ENCODE assay signal across 39 cellular contexts in genomic region chr19:13824703-13825102, GRCh38. TPM values are rescaled to one million over a fixed set of nuclear protein-coding genes. Genes with fewer than 3 reads are reported as not detected.
"Had no signal": no experiment of that assay in that cellular context is flagged by ENCODE, and none has a peak within 500 bp of the region (broad histone marks: within the 10 kb centered on the region; RNA-seq: fewer than 3 reads in every experiment).

No MANE protein-coding gene starts in this region.

- H3K27me3 ChIP-seq: MG63 had no signal

- H3K4me3 ChIP-seq: MG63 had no signal

- DNase-seq: Karpas-422, Kasumi-1, MG63, MM.1S, MV-4-11, NCI-H1048, NCI-H1092, NCI-H1092 treated with DMSO at 0.1 percent for 48 hours, NCI-H1105, NCI-H1105 treated with DMSO at 0.1 percent for 48 hours, NCI-H1417, NCI-H1417 treated with DMSO at 0.1 percent for 48 hours, NCI-H1436, NCI-H1436 treated with DMSO at 0.1 percent for 48 hours, NCI-H146, NCI-H1694, NCI-H1694 treated with DMSO at 0.1 percent for 48 hours, NCI-H187, NCI-H187 treated with DMSO at 0.1 percent for 48 hours, NCI-H1930, NCI-H2029, NCI-H2029 treated with DMSO at 0.1 percent for 48 hours, NCI-H2081, NCI-H2081 treated with DMSO at 0.1 percent for 48 hours, NCI-H2107, NCI-H2171, NCI-H2171 treated with DMSO at 0.1 percent for 48 hours, NCI-H2227 treated with DMSO at 0.1 percent for 48 hours, NCI-H226, NCI-H345, NCI-H446, NCI-H446 treated with DMSO at 0.1 percent for 48 hours, NCI-H510A, NCI-H510A treated with DMSO at 0.1 percent for 48 hours, NCI-H524 had no signal

RNA-seq across cellular contexts. Expression of gene NANOS3, which starts 52.2 kb away (rescaled TPM):
- total RNA-seq: LHCN-M2, M059J, MCF 10A, NCI-H460 had no signal
